8 cellular contexts compared by ENCODE assay signal in the genomic region with DNA sequence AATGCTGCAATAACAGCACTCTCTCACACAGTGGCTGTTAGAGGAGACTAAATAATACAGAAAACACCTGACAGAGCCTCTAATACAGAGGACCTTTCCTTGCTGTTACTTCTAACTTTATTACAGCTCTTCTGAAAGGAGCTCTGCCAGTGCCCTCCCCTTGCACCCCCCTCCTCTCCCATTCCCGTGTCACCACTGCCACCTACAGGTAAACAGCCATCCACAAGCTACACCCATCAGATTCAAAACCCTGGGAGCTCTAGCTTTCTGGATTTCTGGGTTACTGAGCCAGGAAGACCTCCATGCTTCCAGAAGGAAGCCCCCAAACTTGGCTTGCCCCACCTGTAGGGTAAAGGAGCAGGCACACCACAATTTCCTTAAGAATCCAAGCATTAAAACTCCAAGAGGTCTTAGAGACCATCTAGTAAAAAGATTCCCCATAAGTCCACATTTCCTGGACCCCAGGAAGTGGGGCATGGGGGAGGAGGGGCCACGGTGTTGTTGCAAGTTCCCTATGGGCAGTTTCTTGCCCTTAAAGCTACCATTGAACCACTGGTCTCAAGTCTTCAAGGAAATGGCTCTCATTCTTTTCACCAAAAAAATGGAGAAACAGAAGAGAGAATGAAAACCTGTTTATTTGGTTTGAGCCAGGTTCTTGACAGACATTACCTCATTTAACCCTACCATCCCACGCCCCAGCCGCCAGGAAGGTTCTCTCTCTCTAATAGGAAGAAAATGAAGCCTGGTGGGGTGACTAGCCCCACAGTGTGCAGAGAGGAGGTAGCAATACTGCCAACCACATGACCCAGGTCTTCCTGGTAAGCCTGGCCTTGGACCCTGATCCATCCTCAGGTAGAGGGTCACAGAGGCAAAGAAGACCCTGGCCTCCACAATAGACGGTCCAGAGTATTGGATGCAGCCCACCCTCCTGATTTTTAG. TPM values are rescaled to one million over a fixed set of nuclear protein-coding genes. Genes with fewer than 3 reads are reported as not detected.
DNase-seq lines count a peak whose midpoint lies in the region; TF ChIP-seq lines count a peak whose summit lies in the region.

No MANE protein-coding gene starts in this region.

- no peak overlapping the region for H3K4me3 Mint-ChIP-seq in endothelial cell (ENCODE audit: unreplicated experiment)
- H3K4me3 Mint-ChIP-seq in mesothelial cell of epicardium, result no peak overlapping the region

- no peaks in the 10 kb centered on the region for H3K27me3 ChIP-seq in BE2C

- H3K27ac Mint-ChIP-seq in endothelial cell (ENCODE audit: unreplicated experiment) (peak overlapping the region; percentile 48), mesothelial cell of epicardium (peak overlapping the region; percentile 95)

- TF ChIP-seq CTCF in BE2C (IDR thresholded peaks at IDR 0.05; ENCODE audit: low read depth, low read length), result peak; percentile 83
- TF ChIP-seq CTCF in endothelial cell (IDR thresholded peaks at IDR 0.05; ENCODE audit: unreplicated experiment), result peak; percentile 63
- peak; percentile 58 for TF ChIP-seq CTCF in mesothelial cell of epicardium (IDR thresholded peaks at IDR 0.05; ENCODE audit: unreplicated experiment)

- H3K36me3 ChIP-seq in BE2C, result no peaks in the 10 kb centered on the region

- DNase-seq in BE2C (peak; percentile 76), HCEC 1CT (peak; percentile 77), NCI-H82 (lab: John Stamatoyannopoulos, UW) (peak; percentile 91), endothelial cell (ENCODE audit: low spot score) (peak; percentile 73), mesothelial cell of epicardium (ENCODE audit: low spot score in 2 of 2, unreplicated experiment in 2 of 2) (peak; percentile 54 to 77), cortex of kidney (lab: John Stamatoyannopoulos, UW) (no peak)
- peak; percentile 31 for DNase-seq in activated CD8-positive, alpha-beta memory T cell treated with anti-CD3 and anti-CD28 coated beads for 4 hours (ENCODE audit: low read depth in 2 of 2)
- DNase-seq in stimulated activated CD8-positive, alpha-beta memory T cell treated with anti-CD3 and anti-CD28 coated beads, Interleukin-4, amount 100 ng/mL, for 4 hours (ENCODE audit: low read depth in 2 of 2, low spot score in 1 of 2), result peak; percentile 27 to 29

- no peaks in the 10 kb centered on the region for H3K9me3 ChIP-seq in BE2C

- H3K4me1 Mint-ChIP-seq in endothelial cell (ENCODE audit: unreplicated experiment) (peaks cover 31% of the 10 kb centered on the region), mesothelial cell of epicardium (peaks cover 58% of the 10 kb centered on the region)

- H3K4me3 ChIP-seq in BE2C (ENCODE audit: low read depth, low read length), result no peak overlapping the region

- H3K27me3 Mint-ChIP-seq in endothelial cell (ENCODE audit: unreplicated experiment), result peaks cover 8% of the 10 kb centered on the region
- H3K27me3 Mint-ChIP-seq in mesothelial cell of epicardium (ENCODE audit: low read depth), result no peaks in the 10 kb centered on the region

- H3K9me3 Mint-ChIP-seq in endothelial cell (ENCODE audit: unreplicated experiment), result no peaks in the 10 kb centered on the region
- peaks cover 7% of the 10 kb centered on the region for H3K9me3 Mint-ChIP-seq in mesothelial cell of epicardium

- no peaks in the 10 kb centered on the region for H3K36me3 Mint-ChIP-seq in endothelial cell (ENCODE audit: low read depth, unreplicated experiment)
- peaks cover 8% of the 10 kb centered on the region for H3K36me3 Mint-ChIP-seq in mesothelial cell of epicardium

- peaks cover 15% of the 10 kb centered on the region for H3K4me1 ChIP-seq in BE2C

RNA-seq across cellular contexts. Expression of gene TOM1L2, which starts 52.8 kb away (rescaled TPM):
- 15.8 TPM for polyA plus RNA-seq in BE2C (2012; ENCODE audit: insufficient read depth, insufficient read length, low read depth)
- total RNA-seq in endothelial cell (ENCODE audit: unreplicated experiment) (26.9 TPM), mesothelial cell of epicardium (122 to 126 TPM (median 123 TPM) in 3 replicates)

RNA-seq across cellular contexts. Expression of gene DRC3, which starts 53.2 kb away (rescaled TPM):
- polyA plus RNA-seq in BE2C (2012; ENCODE audit: insufficient read depth, insufficient read length, low read depth), result 7.0 TPM
- total RNA-seq in endothelial cell (ENCODE audit: unreplicated experiment), result 4.3 TPM
- 2.9 to 3.2 TPM (median 3.2 TPM) in 3 replicates for total RNA-seq in mesothelial cell of epicardium
